In the genomic region with DNA sequence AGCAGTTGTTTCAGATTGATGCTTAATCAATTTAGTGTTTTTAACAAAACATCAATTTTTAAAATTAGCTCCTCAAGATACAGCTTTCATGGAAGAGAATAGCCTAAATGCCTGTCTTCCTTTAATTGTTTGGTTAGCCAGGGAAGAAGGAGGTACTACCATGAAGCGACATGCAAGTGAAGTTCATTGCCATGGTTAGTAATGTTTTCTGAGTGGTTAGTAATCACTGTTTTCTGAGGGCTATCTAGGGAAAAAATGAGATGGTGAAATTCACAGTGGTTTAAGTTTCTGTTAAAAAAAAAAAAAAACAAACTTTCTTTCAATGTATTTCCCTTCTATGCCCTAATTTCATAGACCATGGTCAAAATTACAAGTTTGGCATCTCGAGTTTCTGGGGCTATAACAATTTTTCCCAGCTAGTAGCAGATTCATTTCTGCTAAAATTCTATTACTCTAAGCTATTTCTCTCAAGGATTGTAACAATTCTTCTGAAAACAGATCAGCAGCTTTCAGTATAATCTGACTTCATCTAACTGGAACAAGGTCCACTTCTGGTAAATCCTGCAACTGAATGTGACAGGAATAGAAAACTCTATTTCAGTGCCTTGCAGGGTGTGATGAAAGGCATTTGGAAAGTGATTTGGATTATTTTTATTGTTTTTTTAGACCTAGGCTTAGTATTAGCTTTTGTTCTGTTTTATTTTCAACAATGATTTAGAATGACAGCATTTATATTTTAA, we compare ENCODE assay signal across 27 cellular contexts.
DNase-seq lines count a peak whose midpoint lies in the region; ATAC-seq and TF ChIP-seq lines count a peak whose summit lies in the region.
"Had no signal": no experiment of that assay in that cellular context is flagged by ENCODE, and none has a peak within 500 bp of the region (broad histone marks: within the 10 kb centered on the region; RNA-seq: fewer than 3 reads in every experiment).

No MANE protein-coding gene starts in this region.

- H3K4me3 Mint-ChIP-seq in stimulated activated naive CD8-positive, alpha-beta T cell treated with anti-CD3 and anti-CD28 coated beads, Interleukin-15, amount 100 ng/mL, for 72 hours, result no peak overlapping the region
- H3K4me3 Mint-ChIP-seq: activated naive CD8-positive, alpha-beta T cell treated with anti-CD3 and anti-CD28 coated beads, Interleukin-2, amount 50 U/mL, for 24 hours; type B pancreatic cell had no signal

- no peaks in the 10 kb centered on the region for H3K4me1 Mint-ChIP-seq in stimulated activated naive CD8-positive, alpha-beta T cell treated with anti-CD3 and anti-CD28 coated beads, Interleukin-15, amount 100 ng/mL, for 72 hours
- H3K4me1 Mint-ChIP-seq: activated naive CD8-positive, alpha-beta T cell treated with anti-CD3 and anti-CD28 coated beads, Interleukin-2, amount 50 U/mL, for 24 hours had no signal

- CTCF ChIA-PET in SK-N-SH (lab: Yijun Ruan, JAX), result interaction anchor here (1.4 kb wide), 1 partner anchor 13 kb away, joined by 3 read pairs; no protein-coding TSS in a partner anchor

- DNase-seq in SK-N-SH (no peak), esophagus muscularis mucosa (ENCODE audit: extremely low spot score) (no peak), osteoblast (ENCODE audit: insufficient read length, low spot score, missing footprints) (peak; percentile 83), tibial artery (no peak), EL (no peak)
- DNase-seq in stimulated activated CD8-positive, alpha-beta memory T cell treated with anti-CD3 and anti-CD28 coated beads, Interleukin-4, amount 100 ng/mL, for 48 hours, result no peak
- DNase-seq in stimulated activated naive CD8-positive, alpha-beta T cell treated with anti-CD3 and anti-CD28 coated beads, Interleukin-15, amount 100 ng/mL, for 72 hours, result no peak
- DNase-seq: activated CD8-positive, alpha-beta memory T cell treated with anti-CD3 and anti-CD28 coated beads for 24 hours; activated gamma-delta T cell treated with Interleukin-2 at 50 U/mL for 16 hours; activated naive CD8-positive, alpha-beta T cell treated with anti-CD3 and anti-CD28 coated beads, Interleukin-2, amount 50 U/mL, for 24 hours; activated T-cell treated with anti-CD3 and anti-CD28 coated beads, Interleukin-2, amount 50 U/mL, for 1 hour; brain microvascular endothelial cell; colonic mucosa; DMS153; esophagus squamous epithelium; GDM1; mammary epithelial cell; NCI-H1048; NCI-H1694 treated with DMSO at 0.1 percent for 48 hours; NCI-H524 treated with DMSO at 0.1 percent for 48 hours; nucleus accumbens; SIG-M5; stimulated activated naive CD8-positive, alpha-beta T cell treated with anti-CD3 and anti-CD28 coated beads, Interleukin-15, Interleukin-2, amounts not matched to agents 100 U/mL and 50 U/mL, for 24 hours; T-helper 1 cell had no signal

- TF ChIP-seq CTCF in SK-N-SH (IDR thresholded peaks at IDR 0.05) (no peak), esophagus muscularis mucosa (IDR thresholded peaks at IDR 0.05) (no peak), osteoblast (IDR thresholded peaks at IDR 0.05; ENCODE audit: extremely low read depth, low read depth, low read length) (no peak), tibial artery (IDR thresholded peaks at IDR 0.05) (no peak)

- H4K20me1 ChIP-seq in SK-N-SH (ENCODE audit: insufficient read depth), result no peaks in the 10 kb centered on the region
- no peaks in the 10 kb centered on the region for H4K20me1 ChIP-seq in osteoblast (ENCODE audit: insufficient read depth, low read length)

- POLR2A ChIA-PET in SK-N-SH (lab: Yijun Ruan, JAX), result no interaction called here

- H3K27me3 ChIP-seq in SK-N-SH (ENCODE audit: insufficient read depth) (no peaks in the 10 kb centered on the region), esophagus muscularis mucosa (no peaks in the 10 kb centered on the region), osteoblast (ENCODE audit: insufficient read depth, low read length) (no peaks in the 10 kb centered on the region), tibial artery (no peaks in the 10 kb centered on the region)
- H3K27me3 ChIP-seq: brain microvascular endothelial cell, colonic mucosa, esophagus squamous epithelium had no signal

- no peak overlapping the region for H3K27ac Mint-ChIP-seq in stimulated activated naive CD8-positive, alpha-beta T cell treated with anti-CD3 and anti-CD28 coated beads, Interleukin-15, amount 100 ng/mL, for 72 hours
- H3K27ac Mint-ChIP-seq: activated naive CD8-positive, alpha-beta T cell treated with anti-CD3 and anti-CD28 coated beads, Interleukin-2, amount 50 U/mL, for 24 hours; type B pancreatic cell had no signal

- H3K4me3 ChIP-seq in SK-N-SH (ENCODE audit: low read depth in 2 of 2, low read length in 1 of 2) (no peak overlapping the region), esophagus muscularis mucosa (no peak overlapping the region), osteoblast (ENCODE audit: insufficient read depth, low read length) (no peak overlapping the region), tibial artery (no peak overlapping the region)
- H3K4me3 ChIP-seq: colonic mucosa, esophagus squamous epithelium had no signal

- H3K36me3 ChIP-seq in SK-N-SH (replicated peaks in 1 of 2; ENCODE audit: control insufficient read depth in 1 of 2, insufficient read depth in 2 of 2, low read length in 1 of 2) (no peaks in the 10 kb centered on the region), esophagus muscularis mucosa (no peaks in the 10 kb centered on the region), osteoblast (ENCODE audit: insufficient read depth, low read length) (no peaks in the 10 kb centered on the region), tibial artery (no peaks in the 10 kb centered on the region)
- H3K36me3 ChIP-seq: brain microvascular endothelial cell, colonic mucosa, esophagus squamous epithelium had no signal

- intact Hi-C loops in esophagus muscularis mucosa (cut with DNase I) (no loop called here), tibial artery (cut with DNase I; ENCODE audit: low total_unique reads) (no loop called here)

- TF ChIP-seq POLR2A in esophagus muscularis mucosa (IDR thresholded peaks at IDR 0.05; ENCODE audit: low read depth), result no peak

- H3K79me2 ChIP-seq in SK-N-SH (ENCODE audit: insufficient read depth) (no peaks in the 10 kb centered on the region), osteoblast (ENCODE audit: insufficient read depth, low read length) (no peaks in the 10 kb centered on the region)

- peak overlapping the region; percentile 27 for H2AFZ ChIP-seq in SK-N-SH (ENCODE audit: low read depth)
- no peak overlapping the region for H2AFZ ChIP-seq in osteoblast (ENCODE audit: low read length)

- 79% methylated on average over 2 of the region's 2 CpGs for WGBS in SK-N-SH (ENCODE audit: low lambda C conversion rate)
- 65% methylated on average over 2 of the region's 2 CpGs for WGBS in esophagus muscularis mucosa

- no peaks in the 10 kb centered on the region for H3K9me3 ChIP-seq in SK-N-SH
- no peaks in the 10 kb centered on the region for H3K9me3 ChIP-seq in esophagus muscularis mucosa
- no peaks in the 10 kb centered on the region for H3K9me3 ChIP-seq in osteoblast (ENCODE audit: low read depth, low read length)
- H3K9me3 ChIP-seq in tibial artery, result no peaks in the 10 kb centered on the region
- H3K9me3 ChIP-seq: colonic mucosa, esophagus squamous epithelium had no signal

- no peak for ATAC-seq in stimulated activated naive CD8-positive, alpha-beta T cell treated with anti-CD3 and anti-CD28 coated beads, Interleukin-15, amount 100 ng/mL, for 72 hours
- no peak for ATAC-seq in HG03469 (IDR thresholded peaks at IDR 0.05; ENCODE audit: unreplicated experiment)
- ATAC-seq: activated naive CD8-positive, alpha-beta T cell treated with anti-CD3 and anti-CD28 coated beads, Interleukin-2, amount 50 U/mL, for 24 hours; HCT116; stimulated activated naive CD8-positive, alpha-beta T cell treated with anti-CD3 and anti-CD28 coated beads, Interleukin-15, Interleukin-2, amounts not matched to agents 100 U/mL and 50 U/mL, for 24 hours had no signal

- H3K9me3 Mint-ChIP-seq in stimulated activated naive CD8-positive, alpha-beta T cell treated with anti-CD3 and anti-CD28 coated beads, Interleukin-15, amount 100 ng/mL, for 72 hours, result peaks cover 0 to 14% of the 10 kb centered on the region in 2 donors

- no peak for TF ChIP-seq RAD21 in SK-N-SH (IDR thresholded peaks at IDR 0.05; ENCODE audit: low read length)

- H3K9ac ChIP-seq in SK-N-SH, result no peak overlapping the region

- H3F3A ChIP-seq in SK-N-SH (replicated peaks; ENCODE audit: insufficient read depth), result peaks cover 4% of the 10 kb centered on the region

- no peaks in the 10 kb centered on the region for H3K9me2 ChIP-seq in SK-N-SH

- H3K4me2 ChIP-seq in SK-N-SH (no peak overlapping the region), osteoblast (ENCODE audit: insufficient read depth, low read length) (peak overlapping the region; percentile 40)

- H3K27ac ChIP-seq in SK-N-SH (ENCODE audit: low read depth in 2 of 2, low read length in 1 of 2) (peak overlapping the region in 1 of 2 experiments; percentile 39; a peak in 2 of 4 replicates), esophagus muscularis mucosa (replicated peaks in 1 of 4) (peak overlapping the region in 1 of 4 donors; percentile 19), osteoblast (ENCODE audit: low read depth, low read length) (peak overlapping the region; percentile 66), tibial artery (peak overlapping the region; percentile 56 to 61)
- H3K27ac ChIP-seq: brain microvascular endothelial cell, colonic mucosa, esophagus squamous epithelium had no signal

- no peak for TF ChIP-seq EP300 in SK-N-SH (IDR thresholded peaks at IDR 0.05; ENCODE audit: borderline replicate concordance in 1 of 2, low read depth in 1 of 2, low read length in 1 of 2)
- TF ChIP-seq EP300 in esophagus muscularis mucosa (IDR thresholded peaks at IDR 0.05), result peak; percentile 50

- H3K4me1 ChIP-seq in SK-N-SH (ENCODE audit: control insufficient read depth in 1 of 2, insufficient read depth in 2 of 2, low read depth in 1 of 2, low read length in 1 of 2), result peaks cover 0 to 3% of the 10 kb centered on the region in 2 experiments; a peak in 2 of 4 replicates
- H3K4me1 ChIP-seq in esophagus muscularis mucosa, result peaks cover 0 to 32% (median 27%) of the 10 kb centered on the region in 4 donors
- H3K4me1 ChIP-seq in osteoblast (ENCODE audit: insufficient read depth, low read length), result peaks cover 34% of the 10 kb centered on the region
- peaks cover 0 to 42% (median 16%) of the 10 kb centered on the region in 4 donors for H3K4me1 ChIP-seq in tibial artery
- H3K4me1 ChIP-seq: colonic mucosa had no signal

- no peaks in the 10 kb centered on the region for H3K27me3 Mint-ChIP-seq in stimulated activated naive CD8-positive, alpha-beta T cell treated with anti-CD3 and anti-CD28 coated beads, Interleukin-15, amount 100 ng/mL, for 72 hours
- H3K27me3 Mint-ChIP-seq: activated naive CD8-positive, alpha-beta T cell treated with anti-CD3 and anti-CD28 coated beads, Interleukin-2, amount 50 U/mL, for 24 hours; type B pancreatic cell had no signal

TF ChIP-seq in SK-N-SH, 30 proteins besides CTCF, POLR2A, EP300 and RAD21 (continues in another document):
- no peak for TF ChIP-seq NRF1 (IDR thresholded peaks at IDR 0.05; ENCODE audit: low read depth, low read length)
- TF ChIP-seq FOSL2 (IDR thresholded peaks at IDR 0.05; ENCODE audit: borderline replicate concordance, low read depth), result no peak
- TF ChIP-seq TCF12 (IDR thresholded peaks at IDR 0.05), result no peak
- no peak for TF ChIP-seq JUND (IDR thresholded peaks at IDR 0.05)
